In genomic region chr9:84642618-84643017, GRCh38 we compare ENCODE assay signal across 21 cellular contexts. TPM values are rescaled to one million over a fixed set of nuclear protein-coding genes. Genes with fewer than 3 reads are reported as not detected.
DNase-seq lines count a peak whose midpoint lies in the region; ATAC-seq, FAIRE-seq and TF ChIP-seq lines count a peak whose summit lies in the region.
"Had no signal": no experiment of that assay in that cellular context is flagged by ENCODE, and none has a peak within 500 bp of the region (broad histone marks: within the 10 kb centered on the region; RNA-seq: fewer than 3 reads in every experiment).

No MANE protein-coding gene starts in this region.

- no peak overlapping the region for H3K27ac Mint-ChIP-seq in natural killer cell treated with Interleukin-12 subunit alpha and Interleukin-12 subunit beta and Interleukin-15 and Interleukin-18, amount 100 ng/mL, for 72 hours
- H3K27ac Mint-ChIP-seq: CD14-positive monocyte; CD4-positive, alpha-beta memory T cell; IgD-negative memory B cell had no signal

- BruUV-seq in HepG2 (replicated peaks; lab: Mats Ljungman, UMichigan), result no TSS peak

- TF ChIP-seq POLR2A in HepG2 (IDR thresholded peaks at IDR 0.05; ENCODE audit: insufficient read depth in 1 of 2, low read depth in 2 of 2, low read length in 2 of 2) (no peak), right lobe of liver (IDR thresholded peaks at IDR 0.05) (no peak), vagina (IDR thresholded peaks at IDR 0.05) (no peak)

- H3K27ac ChIP-seq in HepG2 (ENCODE audit: extremely low read length, insufficient read depth, low read length) (no peak overlapping the region), right lobe of liver (no peak overlapping the region), foreskin keratinocyte (no peak overlapping the region), vagina (no peak overlapping the region), right atrium auricular region (no peak overlapping the region)
- H3K27ac ChIP-seq: BLaER1 had no signal

- in situ Hi-C loops in HepG2 (cut with HindIII; ENCODE audit: extremely low pct_ligation_motif_present, low pct_unique_long_range_greater_than_20kb), result no loop called here

- peaks cover 6% of the 10 kb centered on the region for H3K36me3 Mint-ChIP-seq in natural killer cell treated with Interleukin-12 subunit alpha and Interleukin-12 subunit beta and Interleukin-15 and Interleukin-18, amount 100 ng/mL, for 72 hours
- H3K36me3 Mint-ChIP-seq: CD14-positive monocyte; CD4-positive, alpha-beta memory T cell; IgD-negative memory B cell had no signal

- no peaks in the 10 kb centered on the region for H3K79me2 ChIP-seq in HepG2 (ENCODE audit: insufficient read depth, low read length)

- H3K4me2 ChIP-seq in HepG2 (ENCODE audit: low read depth, low read length), result no peak overlapping the region
- H3K4me2 ChIP-seq: BLaER1 had no signal

- peaks cover 2% of the 10 kb centered on the region for H3K9me3 Mint-ChIP-seq in natural killer cell treated with Interleukin-12 subunit alpha and Interleukin-12 subunit beta and Interleukin-15 and Interleukin-18, amount 100 ng/mL, for 72 hours

- POLR2A ChIA-PET in HepG2 (lab: Yijun Ruan, JAX), result no interaction called here

- peaks cover 29% of the 10 kb centered on the region; the same call in 1 of the 2 replicates for H3K9me3 ChIP-seq in HepG2 (ENCODE audit: low read length)
- H3K9me3 ChIP-seq in right lobe of liver, result no peaks in the 10 kb centered on the region
- H3K9me3 ChIP-seq in vagina, result no peaks in the 10 kb centered on the region
- peaks cover 0 to 9% of the 10 kb centered on the region in 2 donors for H3K9me3 ChIP-seq in right atrium auricular region

- H3K9ac ChIP-seq in HepG2 (ENCODE audit: insufficient read depth, low read depth, low read length), result no peak overlapping the region
- H3K9ac ChIP-seq: BLaER1 had no signal

- WGBS in HepG2 (ENCODE audit: low lambda C conversion rate), result 0% methylated on average over 1 of the region's 1 CpG
- WGBS in right lobe of liver (ENCODE audit: insufficient coverage, low coverage, low lambda C conversion rate, missing lambda C conversion rate), result 60% methylated on average over 1 of the region's 1 CpG

- intact Hi-C loops in HepG2 (cut with micrococcal nuclease; ENCODE audit: unreplicated experiment) (no loop called here), right lobe of liver (cut with DNase I) (no loop called here), vagina (cut with DNase I) (no loop called here)

- CTCF ChIA-PET in HepG2 (lab: Yijun Ruan, JAX; ENCODE audit: low intra/inter-chr PET ratio, low total read pairs), result no interaction called here

- FAIRE-seq in HepG2 (lab: Jason Lieb, UNC) (no peak), bronchial epithelial cell (lab: Jason Lieb, UNC) (no peak)
- FAIRE-seq: D721Med, H1, HTR-8/SVneo had no signal

- H3K4me1 Mint-ChIP-seq in natural killer cell treated with Interleukin-12 subunit alpha and Interleukin-12 subunit beta and Interleukin-15 and Interleukin-18, amount 100 ng/mL, for 72 hours (ENCODE audit: low read depth in 2 of 2), result no peaks in the 10 kb centered on the region
- H3K4me1 Mint-ChIP-seq: CD14-positive monocyte; CD4-positive, alpha-beta memory T cell; IgD-negative memory B cell had no signal

- TF ChIP-seq EP300 in HepG2 (IDR thresholded peaks at IDR 0.05; ENCODE audit: low read depth in 2 of 2, low read length in 2 of 2), result no peak
- TF ChIP-seq EP300 in HepG2 (CRISPR knock-in tag; IDR thresholded peaks at IDR 0.05; ENCODE audit: borderline replicate concordance), result no peak

- no peaks in the 10 kb centered on the region for H4K20me1 ChIP-seq in HepG2 (ENCODE audit: insufficient read depth, low read length)
- H4K20me1 ChIP-seq: BLaER1 had no signal

- H3K4me3 ChIP-seq in HepG2 (replicated peaks in 1 of 3; ENCODE audit: insufficient read depth in 1 of 3, low read depth in 2 of 3, low read length in 3 of 3) (no peak overlapping the region), right lobe of liver (no peak overlapping the region), bronchial epithelial cell (ENCODE audit: low read depth, low read length) (no peak overlapping the region), vagina (no peak overlapping the region), right atrium auricular region (no peak overlapping the region)
- H3K4me3 ChIP-seq: BLaER1 had no signal

- H3K27me3 Mint-ChIP-seq in natural killer cell treated with Interleukin-12 subunit alpha and Interleukin-12 subunit beta and Interleukin-15 and Interleukin-18, amount 100 ng/mL, for 72 hours, result peaks cover 3 to 7% of the 10 kb centered on the region in 2 donors
- H3K27me3 Mint-ChIP-seq: CD4-positive, alpha-beta memory T cell; IgD-negative memory B cell had no signal

- no peak for ATAC-seq in HepG2
- ATAC-seq in right lobe of liver, result no peak
- peak; percentile 23 for ATAC-seq in foreskin keratinocyte
- no peak for ATAC-seq in natural killer cell treated with Interleukin-12 subunit alpha and Interleukin-12 subunit beta and Interleukin-15 and Interleukin-18, amount 100 ng/mL, for 72 hours

- DNase-seq in HepG2 (ENCODE audit: low spot score), result peak; percentile 14
- no peak for DNase-seq in right lobe of liver
- peak; percentile 26 for DNase-seq in bronchial epithelial cell (ENCODE audit: low read depth)
- no peak for DNase-seq in foreskin keratinocyte
- no peak for DNase-seq in natural killer cell treated with Interleukin-12 subunit alpha and Interleukin-12 subunit beta and Interleukin-15 and Interleukin-18, amount 100 ng/mL, for 72 hours (ENCODE audit: low spot score)
- no peak for DNase-seq in DMS53 treated with DMSO at 0.1 percent for 48 hours (lab: John Stamatoyannopoulos, UW; ENCODE audit: unreplicated experiment)
- DNase-seq in vagina (ENCODE audit: extremely low spot score in 2 of 2), result no peak
- DNase-seq in right atrium auricular region (ENCODE audit: low spot score), result no peak
- DNase-seq: 8988T; CD4-positive, alpha-beta memory T cell; DMS153; DMS79 treated with DMSO at 0.1 percent for 48 hours; GF-D8; H9 had no signal

- no peaks in the 10 kb centered on the region for H3K27me3 ChIP-seq in HepG2 (ENCODE audit: control insufficient read depth in 1 of 2, insufficient read depth in 2 of 2, low read length in 2 of 2)
- H3K27me3 ChIP-seq in right lobe of liver, result no peaks in the 10 kb centered on the region
- H3K27me3 ChIP-seq in bronchial epithelial cell (ENCODE audit: control insufficient read depth, insufficient read depth, low read length), result no peaks in the 10 kb centered on the region
- peaks cover 4% of the 10 kb centered on the region for H3K27me3 ChIP-seq in foreskin keratinocyte
- no peaks in the 10 kb centered on the region for H3K27me3 ChIP-seq in vagina
- H3K27me3 ChIP-seq in right atrium auricular region, result no peaks in the 10 kb centered on the region
- H3K27me3 ChIP-seq: BLaER1 had no signal

- H2AFZ ChIP-seq in HepG2 (ENCODE audit: low read length), result no peak overlapping the region

- TF ChIP-seq CTCF in HepG2 (CRISPR knock-in tag; IDR thresholded peaks at IDR 0.05) (no peak), right lobe of liver (IDR thresholded peaks at IDR 0.05) (no peak), bronchial epithelial cell (IDR thresholded peaks at IDR 0.05; ENCODE audit: insufficient read depth, low read length, severe bottlenecking) (no peak), foreskin keratinocyte (conservative IDR thresholded peaks at IDR 0.05) (no peak), vagina (IDR thresholded peaks at IDR 0.05) (no peak), right atrium auricular region (IDR thresholded peaks at IDR 0.05) (no peak)

- TF ChIP-seq RAD21 in HepG2 (CRISPR knock-in tag; IDR thresholded peaks at IDR 0.05), result no peak

- H3K36me3 ChIP-seq in HepG2 (replicated peaks in 1 of 2; ENCODE audit: control insufficient read depth in 1 of 2, insufficient read depth in 2 of 2, low read length in 2 of 2), result no peaks in the 10 kb centered on the region
- H3K36me3 ChIP-seq in right lobe of liver, result no peaks in the 10 kb centered on the region
- H3K36me3 ChIP-seq in bronchial epithelial cell (ENCODE audit: control insufficient read depth, insufficient read depth, low read length), result no peaks in the 10 kb centered on the region
- H3K36me3 ChIP-seq in vagina, result no peaks in the 10 kb centered on the region
- H3K36me3 ChIP-seq in right atrium auricular region, result no peaks in the 10 kb centered on the region
- H3K36me3 ChIP-seq: BLaER1 had no signal

- no peaks in the 10 kb centered on the region for H3K4me1 ChIP-seq in HepG2 (ENCODE audit: insufficient read depth, low read length)
- H3K4me1 ChIP-seq in right lobe of liver, result no peaks in the 10 kb centered on the region
- H3K4me1 ChIP-seq in foreskin keratinocyte, result no peaks in the 10 kb centered on the region
- no peaks in the 10 kb centered on the region for H3K4me1 ChIP-seq in vagina
- H3K4me1 ChIP-seq in right atrium auricular region, result no peaks in the 10 kb centered on the region
- H3K4me1 ChIP-seq: BLaER1 had no signal

- no peak overlapping the region for H3K4me3 Mint-ChIP-seq in natural killer cell treated with Interleukin-12 subunit alpha and Interleukin-12 subunit beta and Interleukin-15 and Interleukin-18, amount 100 ng/mL, for 72 hours
- H3K4me3 Mint-ChIP-seq: CD14-positive monocyte; CD4-positive, alpha-beta memory T cell; H9; IgD-negative memory B cell had no signal

RNA-seq across cellular contexts. Expression of gene NTRK2, which starts 26.9 kb away (rescaled TPM):
- total RNA-seq in HepG2 (2016; rRNA removed; fragmentation: Illumina TruSeq; extraction: Trizol), result not detected in 2 replicates
- total RNA-seq in HepG2 (2016; cell fraction: cytosol; rRNA removed; fragmentation: Illumina TruSeq; extraction: Trizol; ENCODE audit: low read depth), result not detected in 2 replicates
- total RNA-seq in HepG2 (2016; cell fraction: insoluble cytoplasmic fraction; rRNA removed; fragmentation: Illumina TruSeq; extraction: Trizol), result not detected in 2 replicates
- total RNA-seq in HepG2 (2016; cell fraction: membrane; rRNA removed; fragmentation: Illumina TruSeq; extraction: Trizol), result not detected in 2 replicates
- not detected in 2 replicates for total RNA-seq in HepG2 (2016; cell fraction: nucleus; rRNA removed; fragmentation: Illumina TruSeq; extraction: Trizol)
- not detected in 2 replicates for polyA plus RNA-seq in HepG2 (2011; rRNA removed)
- polyA plus RNA-seq in HepG2 (2011; cell fraction: cytosol; rRNA removed), result not detected in 2 replicates
- not detected in 2 replicates for polyA plus RNA-seq in HepG2 (2011; cell fraction: nucleus; rRNA removed)
- not detected in 2 replicates for polyA plus RNA-seq in HepG2 (2012)
- polyA plus RNA-seq in HepG2 (2016; cell fraction: cytosol; fragmentation: Illumina TruSeq; extraction: Trizol; ENCODE audit: low read depth), result not detected in 2 replicates
- not detected in 2 replicates for polyA plus RNA-seq in HepG2 (2016; cell fraction: insoluble cytoplasmic fraction; fragmentation: Illumina TruSeq; extraction: Trizol; ENCODE audit: low read depth)
- polyA plus RNA-seq in HepG2 (2016; cell fraction: membrane; fragmentation: Illumina TruSeq; extraction: Trizol; ENCODE audit: low read depth), result not detected in 2 replicates
- polyA plus RNA-seq in HepG2 (2016; cell fraction: nucleus; fragmentation: Illumina TruSeq; extraction: Trizol; ENCODE audit: insufficient read depth, low read depth), result not detected in 2 replicates
- not detected in 2 replicates for polyA minus RNA-seq in HepG2 (2011; rRNA and poly(A)+ RNA removed; ENCODE audit: low replicate concordance)
- polyA minus RNA-seq in HepG2 (2011; cell fraction: cytosol; rRNA and poly(A)+ RNA removed), result not detected in 2 replicates
- not detected in 2 replicates for polyA minus RNA-seq in HepG2 (2011; cell fraction: nucleus; rRNA and poly(A)+ RNA removed)
- under 1 TPM; 0.18 to 0.49 (median 0.30) TPM for total RNA-seq in right lobe of liver
- total RNA-seq in bronchial epithelial cell, result not detected in 2 replicates
- total RNA-seq in foreskin keratinocyte, result under 0.01 TPM in 2 replicates
- 0.01 TPM in 2 replicates for polyA plus RNA-seq in foreskin keratinocyte
- total RNA-seq in natural killer cell treated with Interleukin-12 subunit alpha and Interleukin-12 subunit beta and Interleukin-15 and Interleukin-18, amount 100 ng/mL, for 72 hours, result 1 to 10 TPM in 1 of 2 donors, under 1 TPM in 1; 0.24 to 2.4 TPM
- 16.0 TPM for total RNA-seq in vagina
- 10 to 100 TPM; 11.9 to 30.1 TPM for total RNA-seq in right atrium auricular region
- polyA plus RNA-seq: AG04450, CD14-positive monocyte, IgD-negative memory B cell had no signal

Comparison
In these comparisons a context has a peak if more than half of its experiments do, and no peak if none do; other contexts are left out.
1. DNase-seq: peak in HepG2 (single experiment) and bronchial epithelial cell (single experiment); none in right lobe of liver (0 of 3), foreskin keratinocyte (0 of 2), natural killer cell treated with Interleukin-12 subunit alpha and Interleukin-12 subunit beta and Interleukin-15 and Interleukin-18, amount 100 ng/mL, for 72 hours (single experiment), DMS53 treated with DMSO at 0.1 percent for 48 hours (single experiment), vagina (0 of 2) and right atrium auricular region (single experiment).